ENCODE assay signal across 24 cellular contexts in the genomic region with DNA sequence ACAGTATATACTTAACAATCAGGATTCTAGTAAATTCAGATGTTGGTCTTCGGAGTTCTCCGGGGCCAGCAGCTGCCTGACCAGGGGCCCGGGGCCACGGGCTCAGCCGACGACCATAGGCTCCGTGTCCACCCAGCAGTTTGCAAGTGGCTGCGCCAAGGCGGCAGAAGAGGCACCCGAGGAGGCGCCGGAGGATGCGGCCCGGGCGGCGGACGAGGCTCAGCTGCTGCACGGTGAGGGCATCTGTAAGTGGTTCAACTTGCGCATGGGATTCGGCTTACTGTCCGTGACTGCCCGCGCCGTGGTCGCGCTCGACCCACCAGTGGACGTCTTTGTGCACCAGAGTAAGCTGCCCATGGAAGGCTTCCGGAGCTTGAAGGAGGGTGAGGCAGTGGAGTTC.
A peak's percentile ranks its signal among the peaks of the same experiment; 100 is the strongest.
DNase-seq lines count a peak whose midpoint lies in the region; ATAC-seq, FAIRE-seq and TF ChIP-seq lines count a peak whose summit lies in the region.
"Had no signal": no experiment of that assay in that cellular context is flagged by ENCODE, and none has a peak within 500 bp of the region (broad histone marks: within the 10 kb centered on the region; RNA-seq: fewer than 3 reads in every experiment).

No MANE protein-coding gene starts in this region.

- no peaks in the 10 kb centered on the region for H3K36me3 ChIP-seq in heart left ventricle
- H3K36me3 ChIP-seq in GM06990 (ENCODE audit: control insufficient read depth, insufficient read depth, low read length) = no peaks in the 10 kb centered on the region
- H3K36me3 ChIP-seq in kidney (ENCODE audit: control insufficient read depth in 1 of 2, insufficient read depth in 2 of 2, low read length in 2 of 2) = no peaks in the 10 kb centered on the region
- no peaks in the 10 kb centered on the region for H3K36me3 ChIP-seq in ovary
- H3K36me3 ChIP-seq: BLaER1 had no signal

- H3K4me1 ChIP-seq in heart left ventricle = no peaks in the 10 kb centered on the region
- no peaks in the 10 kb centered on the region for H3K4me1 ChIP-seq in kidney (ENCODE audit: control insufficient read depth in 1 of 2, insufficient read depth in 1 of 2, low read depth in 1 of 2, low read length in 2 of 2)
- H3K4me1 ChIP-seq in ovary (ENCODE audit: insufficient read depth) = no peaks in the 10 kb centered on the region
- H3K4me1 ChIP-seq: BLaER1, Caco-2 had no signal

- peaks cover 2% of the 10 kb centered on the region for H3K27me3 Mint-ChIP-seq in osteocyte (ENCODE audit: unreplicated experiment)
- no peaks in the 10 kb centered on the region for H3K27me3 Mint-ChIP-seq in T-helper 2 cell treated with Interferon-gamma antibody and Interleukin-4, amounts not matched to agents 5 μg/mL and 100 μg/mL, for 36 hours (ENCODE audit: low read depth)
- H3K27me3 Mint-ChIP-seq: B cell; CD4-positive, CD25-positive, alpha-beta regulatory T cell had no signal

- TF ChIP-seq CTCF in heart left ventricle (IDR thresholded peaks at IDR 0.05) (no peak), GM06990 (IDR thresholded peaks at IDR 0.05; ENCODE audit: insufficient read depth, low read length, poor library complexity, severe bottlenecking) (no peak), kidney (IDR thresholded peaks at IDR 0.05; ENCODE audit: borderline replicate concordance, extremely low read depth, insufficient read depth) (no peak), osteocyte (IDR thresholded peaks at IDR 0.05) (no peak), ovary (IDR thresholded peaks at IDR 0.05) (no peak)

- H3K27ac ChIP-seq in heart left ventricle = no peak overlapping the region
- no peak overlapping the region for H3K27ac ChIP-seq in kidney (ENCODE audit: low read depth in 2 of 2, low read length in 2 of 2)
- H3K27ac ChIP-seq in ovary = no peak overlapping the region
- H3K27ac ChIP-seq: 22Rv1, BLaER1, C4-2B, GM23248 had no signal

- FAIRE-seq in kidney (lab: Jason Lieb, UNC) = no peak
- FAIRE-seq: A204.1, G401.6, GM12878, GM19239 had no signal

- H3K4me3 ChIP-seq in heart left ventricle (no peak overlapping the region), GM06990 (replicated peaks; ENCODE audit: low read depth, low read length) (no peak overlapping the region), kidney (ENCODE audit: low read length in 2 of 2) (no peak overlapping the region), ovary (no peak overlapping the region)
- H3K4me3 ChIP-seq: BLaER1, GM12878, GM23248 had no signal

- DNase-seq in Right ventricle myocardium inferior (ENCODE audit: missing footprints) (peak; percentile 42), heart left ventricle (no peak), GM06990 (ENCODE audit: extremely low read depth, insufficient read length) (peak; percentile 5), kidney (peak; percentile 52), osteocyte (ENCODE audit: extremely low spot score, unreplicated experiment) (peak; percentile 84), ovary (no peak), SW480 (ENCODE audit: low spot score) (no peak)
- DNase-seq in T-helper 2 cell treated with Interferon-gamma antibody and Interleukin-4, amounts not matched to agents 5 μg/mL and 100 μg/mL, for 36 hours (ENCODE audit: low spot score) = no peak
- DNase-seq: Caco-2; CD4-positive, CD25-positive, alpha-beta regulatory T cell; CD8-positive, alpha-beta T cell; DMS153; DND-41; GM23248; H9 had no signal

- TF ChIP-seq POLR2A in heart left ventricle (IDR thresholded peaks at IDR 0.05) (no peak), ovary (IDR thresholded peaks at IDR 0.05) (no peak)

- intact Hi-C loops in Right ventricle myocardium inferior (cut with DNase I) = no loop called here
- intact Hi-C loops in heart left ventricle (cut with DNase I) = no loop called here
- intact Hi-C loops in kidney (cut with DNase I) = no loop called here
- intact Hi-C loops in ovary (cut with DNase I) = no loop called here

- H3K27me3 ChIP-seq in heart left ventricle (no peaks in the 10 kb centered on the region), GM06990 (replicated peaks; ENCODE audit: control insufficient read depth, insufficient read depth, low read length) (no peaks in the 10 kb centered on the region), ovary (no peaks in the 10 kb centered on the region)
- H3K27me3 ChIP-seq: BLaER1 had no signal

- no peaks in the 10 kb centered on the region for H3K9me3 ChIP-seq in heart left ventricle
- H3K9me3 ChIP-seq in kidney (ENCODE audit: control insufficient read depth in 1 of 2, low read length in 2 of 2) = no peaks in the 10 kb centered on the region
- H3K9me3 ChIP-seq in ovary = no peaks in the 10 kb centered on the region
- H3K9me3 ChIP-seq: BLaER1, Caco-2 had no signal

- no peak overlapping the region for H3K9ac ChIP-seq in kidney (ENCODE audit: low read length in 2 of 2)
- H3K9ac ChIP-seq: BLaER1, GM23248 had no signal

- ATAC-seq in Right ventricle myocardium inferior (no peak), heart left ventricle (no peak)
- ATAC-seq: CD8-positive, alpha-beta T cell; HCT116 had no signal

- H3K36me3 Mint-ChIP-seq in osteocyte (ENCODE audit: unreplicated experiment) = no peaks in the 10 kb centered on the region
- no peaks in the 10 kb centered on the region for H3K36me3 Mint-ChIP-seq in T-helper 2 cell treated with Interferon-gamma antibody and Interleukin-4, amounts not matched to agents 5 μg/mL and 100 μg/mL, for 36 hours (ENCODE audit: low read depth)
- H3K36me3 Mint-ChIP-seq: CD4-positive, CD25-positive, alpha-beta regulatory T cell; CD8-positive, alpha-beta T cell had no signal

- no peak overlapping the region for H3K4me3 Mint-ChIP-seq in osteocyte (ENCODE audit: unreplicated experiment)
- H3K4me3 Mint-ChIP-seq in T-helper 2 cell treated with Interferon-gamma antibody and Interleukin-4, amounts not matched to agents 5 μg/mL and 100 μg/mL, for 36 hours = no peak overlapping the region
- H3K4me3 Mint-ChIP-seq: B cell; CD4-positive, CD25-positive, alpha-beta regulatory T cell; CD8-positive, alpha-beta T cell; H9 had no signal

- H3K9me3 Mint-ChIP-seq in osteocyte (ENCODE audit: unreplicated experiment) = no peaks in the 10 kb centered on the region
- H3K9me3 Mint-ChIP-seq in T-helper 2 cell treated with Interferon-gamma antibody and Interleukin-4, amounts not matched to agents 5 μg/mL and 100 μg/mL, for 36 hours = no peaks in the 10 kb centered on the region
- H3K9me3 Mint-ChIP-seq: H9 had no signal

- H3K27ac Mint-ChIP-seq in osteocyte (ENCODE audit: unreplicated experiment) = no peak overlapping the region
- no peak overlapping the region for H3K27ac Mint-ChIP-seq in T-helper 2 cell treated with Interferon-gamma antibody and Interleukin-4, amounts not matched to agents 5 μg/mL and 100 μg/mL, for 36 hours
- H3K27ac Mint-ChIP-seq: B cell; CD4-positive, CD25-positive, alpha-beta regulatory T cell; CD8-positive, alpha-beta T cell; H9 had no signal

- no peak for TF ChIP-seq EP300 in ovary (IDR thresholded peaks at IDR 0.05)

- no peaks in the 10 kb centered on the region for H3K4me1 Mint-ChIP-seq in osteocyte (ENCODE audit: unreplicated experiment)
- H3K4me1 Mint-ChIP-seq in T-helper 2 cell treated with Interferon-gamma antibody and Interleukin-4, amounts not matched to agents 5 μg/mL and 100 μg/mL, for 36 hours (ENCODE audit: low read depth) = no peaks in the 10 kb centered on the region
- H3K4me1 Mint-ChIP-seq: B cell; CD4-positive, CD25-positive, alpha-beta regulatory T cell had no signal

- 94 to 97% (median 96%) methylated on average over 27 to 29 of the region's 29 CpGs for WGBS in heart left ventricle, 4 donors
- 97 to 98% (median 97%) methylated on average over 29 of the region's 29 CpGs for WGBS in ovary, 3 donors

Comparison
In these comparisons a context has a peak if more than half of its experiments do, and no peak if none do; other contexts are left out.
1. DNase-seq: peak in Right ventricle myocardium inferior (single experiment), GM06990 (single experiment), kidney (single experiment) and osteocyte (single experiment); none in heart left ventricle (0 of 5), ovary (0 of 5), SW480 (single experiment) and T-helper 2 cell treated with Interferon-gamma antibody and Interleukin-4, amounts not matched to agents 5 μg/mL and 100 μg/mL, for 36 hours (single experiment).